15 cellular contexts compared by ENCODE assay signal in the genomic region with DNA sequence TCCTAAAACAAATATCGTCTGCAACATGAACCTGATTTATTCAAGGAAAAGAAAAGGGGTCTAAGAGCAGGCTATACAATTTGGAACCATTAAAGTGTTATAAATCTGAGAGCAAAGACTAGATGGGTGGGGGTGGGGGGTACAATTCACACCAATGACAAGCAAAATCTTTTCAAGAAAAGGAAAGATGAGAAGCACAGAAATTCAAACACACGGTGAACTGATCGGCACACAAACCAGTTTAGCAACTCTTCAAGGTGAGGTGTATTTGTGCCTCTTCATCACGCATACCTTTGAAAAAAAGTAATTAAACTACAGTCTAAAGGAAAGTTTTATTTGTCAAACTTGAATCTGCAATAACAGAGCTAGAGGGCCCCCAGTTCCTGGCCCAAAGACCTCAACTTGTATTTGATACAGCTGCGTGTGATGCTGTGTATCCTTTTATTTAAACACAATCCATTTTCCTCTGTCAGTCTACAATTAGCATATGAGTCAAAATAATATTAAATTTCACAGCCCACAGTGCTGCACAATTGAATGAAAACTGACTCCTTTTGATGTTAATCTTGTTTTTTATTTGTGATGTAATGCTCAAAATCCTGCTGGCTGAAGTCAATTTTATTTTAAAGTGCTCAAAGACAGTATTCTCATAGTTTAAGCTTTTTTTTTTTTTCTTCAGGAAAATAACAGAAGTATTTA. TPM values are rescaled to one million over a fixed set of nuclear protein-coding genes. Genes with fewer than 3 reads are reported as not detected.
DNase-seq lines count a peak whose midpoint lies in the region; ATAC-seq and TF ChIP-seq lines count a peak whose summit lies in the region.
"Had no signal": no experiment of that assay in that cellular context is flagged by ENCODE, and none has a peak within 500 bp of the region (broad histone marks: within the 10 kb centered on the region; RNA-seq: fewer than 3 reads in every experiment).

No MANE protein-coding gene starts in this region.

- H3K4me3 ChIP-seq in left lung: no peak overlapping the region
- H3K4me3 ChIP-seq: sigmoid colon had no signal

- H3K36me3 ChIP-seq in left lung: no peaks in the 10 kb centered on the region
- H3K36me3 ChIP-seq: sigmoid colon had no signal

- TF ChIP-seq CTCF in VCaP (conservative IDR thresholded peaks at IDR 0.05) (no peak), left lung (IDR thresholded peaks at IDR 0.05) (no peak)

- DNase-seq in COR-L47 (lab: John Stamatoyannopoulos, UW) (peak; percentile 39), NCI-H1436 (lab: John Stamatoyannopoulos, UW) (peak; percentile 44), left lung (no peak), T-helper 2 cell (no peak), NOMO-1 treated with dmso at 0.1 percent for 144 hours (lab: John Stamatoyannopoulos, UW; ENCODE audit: unreplicated experiment) (no peak), left colon (no peak)
- DNase-seq: activated CD8-positive, alpha-beta memory T cell treated with anti-CD3 and anti-CD28 coated beads, Interleukin-2, amount 10 ng/mL, durations not matched to agents 7 days and 5 days; amniotic stem cell; CD8-positive, alpha-beta T cell; left cardiac atrium; NCI-H2029 treated with DMSO at 0.1 percent for 48 hours; SHP77 treated with DMSO at 0.1 percent for 48 hours; sigmoid colon had no signal

- no peaks in the 10 kb centered on the region for H3K9me3 ChIP-seq in left lung
- H3K9me3 ChIP-seq: sigmoid colon had no signal

- intact Hi-C loops in left lung (cut with DNase I) (no loop called here), left colon (cut with DNase I, micrococcal nuclease) (loop anchor here in 1 of 2 donors (10.0 kb wide), 1 partner anchor 436 kb away; no protein-coding TSS in a partner anchor)

- peak overlapping the region; percentile 38 for H3K27ac ChIP-seq in VCaP
- H3K27ac ChIP-seq in left lung: peak overlapping the region in 1 of 2 donors; percentile 23

- no peaks in the 10 kb centered on the region for H3K27me3 ChIP-seq in left lung
- H3K27me3 ChIP-seq: sigmoid colon had no signal

- peaks cover 21 to 48% of the 10 kb centered on the region in 2 donors for H3K4me1 ChIP-seq in left lung

- peak; percentile 65 for ATAC-seq in left lung
- ATAC-seq in left colon: no peak
- ATAC-seq in GM21619 (IDR thresholded peaks at IDR 0.05; ENCODE audit: unreplicated experiment): no peak
- ATAC-seq: activated CD8-positive, alpha-beta memory T cell treated with anti-CD3 and anti-CD28 coated beads, Interleukin-2, amount 10 ng/mL, durations not matched to agents 7 days and 5 days; CD8-positive, alpha-beta T cell had no signal

RNA-seq across cellular contexts. Expression of a gene that starts 14.2 kb away (rescaled TPM):
- total RNA-seq in left lung (10 to 100 TPM; 39.6 to 40.2 TPM), left colon (10 to 100 TPM; 85.0 to 97.1 TPM)

RNA-seq across cellular contexts. Expression of a gene that starts 46.7 kb away (rescaled TPM):
- total RNA-seq in left lung (10 to 100 TPM; 67.3 to 84.2 TPM), left colon (10 to 100 TPM; 70.0 to 80.8 TPM)

Comparison
In these comparisons a context has a peak if more than half of its experiments do, and no peak if none do; other contexts are left out.
1. DNase-seq: peak in COR-L47 (single experiment) and NCI-H1436 (single experiment); none in left lung (0 of 2), T-helper 2 cell (0 of 5), NOMO-1 treated with dmso at 0.1 percent for 144 hours (single experiment) and left colon (0 of 2).